Comparison of ENCODE assay signal across 12 cellular contexts in genomic region chr6:44350650-44350994, GRCh38. TPM values are rescaled to one million over a fixed set of nuclear protein-coding genes. Genes with fewer than 3 reads are reported as not detected.
"Had no signal": no experiment of that assay in that cellular context is flagged by ENCODE, and none has a peak within 500 bp of the region (broad histone marks: within the 10 kb centered on the region; RNA-seq: fewer than 3 reads in every experiment).

No MANE protein-coding gene starts in this region.

RNA-seq across cellular contexts. Expression of gene SPATS1, which starts 8.2 kb away (rescaled TPM):
- total RNA-seq: stomach, subcutaneous adipose tissue, suprapubic skin, temporal lobe, thoracic aorta, thyroid gland, tibial nerve, transverse colon, upper lobe of right lung, ureter, urinary bladder, vagina had no signal
- polyA plus RNA-seq: stomach, urinary bladder had no signal
